In genomic region chr6:138370631-138371451, GRCh38 we compare ENCODE assay signal across 27 cellular contexts. TPM values are rescaled to one million over a fixed set of nuclear protein-coding genes. Genes with fewer than 3 reads are reported as not detected.
"Had no signal": no experiment of that assay in that cellular context is flagged by ENCODE, and none has a peak within 500 bp of the region (broad histone marks: within the 10 kb centered on the region; RNA-seq: fewer than 3 reads in every experiment).

No MANE protein-coding gene starts in this region.

- H3K36me3 ChIP-seq: gastrocnemius medialis, heart left ventricle, neural progenitor cell, thoracic aorta, upper lobe of left lung, WERI-Rb-1 had no signal

- H3K9me3 ChIP-seq: gastrocnemius medialis, mucosa of descending colon, thoracic aorta, upper lobe of left lung had no signal

- H3K4me1 Mint-ChIP-seq: central memory CD8-positive, alpha-beta T cell; immature natural killer cell; naive B cell; stimulated activated effector memory CD8-positive, alpha-beta T cell treated with anti-CD3 and anti-CD28 coated beads, Interleukin-12 subunit alpha, Interleukin-12 subunit beta, amount 100 ng/mL, for 72 hours had no signal

- ATAC-seq: activated T-cell treated with anti-CD3 and anti-CD28 coated beads, Interleukin-2, amount 50 U/mL, for 72 hours; gastrocnemius medialis; heart left ventricle; left ventricle myocardium superior; mucosa of descending colon; sciatic nerve; stimulated activated effector memory CD8-positive, alpha-beta T cell treated with anti-CD3 and anti-CD28 coated beads, Interleukin-12 subunit alpha, Interleukin-12 subunit beta, amount 100 ng/mL, for 72 hours; T-cell had no signal

- H3K27me3 ChIP-seq: gastrocnemius medialis, heart left ventricle, neural progenitor cell, upper lobe of left lung had no signal

- H3K36me3 Mint-ChIP-seq: immature natural killer cell; neural progenitor cell; stimulated activated effector memory CD8-positive, alpha-beta T cell treated with anti-CD3 and anti-CD28 coated beads, Interleukin-12 subunit alpha, Interleukin-12 subunit beta, amount 100 ng/mL, for 72 hours; T-cell had no signal

- H3K27ac ChIP-seq: coronary artery, gastrocnemius medialis, heart left ventricle, neural progenitor cell, thoracic aorta, upper lobe of left lung had no signal

- H3K9me3 Mint-ChIP-seq: central memory CD8-positive, alpha-beta T cell; stimulated activated effector memory CD8-positive, alpha-beta T cell treated with anti-CD3 and anti-CD28 coated beads, Interleukin-12 subunit alpha, Interleukin-12 subunit beta, amount 100 ng/mL, for 72 hours had no signal

- H2AFZ ChIP-seq: neural progenitor cell had no signal

- H3K4me3 ChIP-seq: coronary artery, gastrocnemius medialis, heart left ventricle, mucosa of descending colon, neural progenitor cell, smooth muscle cell, thoracic aorta, upper lobe of left lung had no signal

- DNase-seq: activated CD4-positive, alpha-beta T cell treated with anti-CD3 and anti-CD28 coated beads for 1 hour; activated CD4-positive, alpha-beta T cell treated with anti-CD3 and anti-CD28 coated beads, Interleukin-2, amount 50 U/mL, for 4 hours; activated effector memory CD4-positive, alpha-beta T cell treated with anti-CD3 and anti-CD28 coated beads, Interleukin-2, amount 50 U/mL, for 16 hours; activated naive CD4-positive, alpha-beta T cell treated with anti-CD3 and anti-CD28 coated beads, Interleukin-2, amount 50 U/mL, for 16 hours; activated T-cell treated with anti-CD3 and anti-CD28 coated beads, Interleukin-2, amount 50 U/mL, for 72 hours; aorta; gastrocnemius medialis; heart left ventricle; immature natural killer cell; left ventricle myocardium superior; mucosa of descending colon; naive B cell; stimulated activated CD4-positive, alpha-beta T cell treated with anti-CD3 and anti-CD28 coated beads, Interleukin-4, amount 100 ng/mL, for 24 hours; T-cell; T-helper 9 cell; upper lobe of left lung had no signal

- H3K27ac Mint-ChIP-seq: activated T-cell treated with anti-CD3 and anti-CD28 coated beads, Interleukin-2, amount 50 U/mL, for 72 hours; immature natural killer cell; neural progenitor cell; stimulated activated effector memory CD8-positive, alpha-beta T cell treated with anti-CD3 and anti-CD28 coated beads, Interleukin-12 subunit alpha, Interleukin-12 subunit beta, amount 100 ng/mL, for 72 hours; T-cell had no signal

- H3K4me2 ChIP-seq: neural progenitor cell, smooth muscle cell had no signal

- H3K4me1 ChIP-seq: gastrocnemius medialis, heart left ventricle, neural progenitor cell, upper lobe of left lung had no signal

- H3K4me3 Mint-ChIP-seq: activated T-cell treated with anti-CD3 and anti-CD28 coated beads, Interleukin-2, amount 50 U/mL, for 72 hours; central memory CD8-positive, alpha-beta T cell; immature natural killer cell; naive B cell; neural progenitor cell; stimulated activated effector memory CD8-positive, alpha-beta T cell treated with anti-CD3 and anti-CD28 coated beads, Interleukin-12 subunit alpha, Interleukin-12 subunit beta, amount 100 ng/mL, for 72 hours; T-cell had no signal

RNA-seq across cellular contexts. Expression of gene SMIM28, which starts 6.9 kb away (rescaled TPM):
- total RNA-seq: activated CD8-positive, alpha-beta memory T cell treated with anti-CD3 and anti-CD28 coated beads for 36 hours; activated T-cell treated with anti-CD3 and anti-CD28 coated beads, Interleukin-2, amount 50 U/mL, for 72 hours; aorta; gastrocnemius medialis; heart left ventricle; left ventricle myocardium superior; osteoblast; pulmonary artery endothelial cell; sciatic nerve; smooth muscle cell; T-cell; thoracic aorta; upper lobe of left lung had no signal
